Comparison of ENCODE assay signal across 21 cellular contexts in the genomic region with DNA sequence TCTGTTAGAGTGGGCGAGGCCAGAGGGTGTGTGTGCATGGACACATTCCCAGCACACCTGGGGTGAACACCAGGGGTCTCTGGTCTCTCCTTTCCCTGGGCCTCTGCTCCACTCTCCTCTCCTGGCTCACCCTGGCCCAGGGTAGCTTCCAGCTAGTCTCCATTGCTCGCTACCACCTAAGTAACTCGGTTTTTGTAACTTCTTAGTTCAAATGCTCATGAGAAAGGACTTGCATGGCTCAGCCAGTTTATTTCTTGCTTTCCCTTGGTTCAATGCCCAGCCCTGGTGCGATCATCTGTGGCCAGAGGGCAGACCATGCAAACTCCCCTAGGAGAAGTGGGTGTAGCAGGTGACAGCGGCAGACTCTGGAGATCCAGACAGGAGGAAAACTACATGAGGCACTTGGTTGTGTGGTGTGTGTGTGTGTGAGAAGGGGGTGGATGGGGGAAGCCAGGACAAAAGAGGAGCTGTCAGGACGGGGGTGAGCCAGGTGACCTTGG. TPM values are rescaled to one million over a fixed set of nuclear protein-coding genes. Genes with fewer than 3 reads are reported as not detected.
DNase-seq lines count a peak whose midpoint lies in the region; ATAC-seq and TF ChIP-seq lines count a peak whose summit lies in the region.
"Had no signal": no experiment of that assay in that cellular context is flagged by ENCODE, and none has a peak within 500 bp of the region (broad histone marks: within the 10 kb centered on the region; RNA-seq: fewer than 3 reads in every experiment).

No MANE protein-coding gene starts in this region.

- H3K4me1 ChIP-seq in BLaER1 treated with 17β-estradiol and CSF1 and Interleukin-3, amounts not matched to agents 10 nM and 100 nM: peaks cover 17 to 38% (median 29%) of the 10 kb centered on the region in 10 experiments

- peaks cover 21 to 46% (median 28%) of the 10 kb centered on the region in 11 experiments for H3K9me3 ChIP-seq in BLaER1 treated with 17β-estradiol and CSF1 and Interleukin-3, amounts not matched to agents 10 nM and 100 nM (replicated peaks in 1 of 11)

- no peak for TF ChIP-seq CTCF in coronary artery (IDR thresholded peaks at IDR 0.05)
- TF ChIP-seq CTCF in osteocyte (IDR thresholded peaks at IDR 0.05): no peak
- TF ChIP-seq CTCF in WTC11 (IDR thresholded peaks at IDR 0.05): no peak

- peak; percentile 41 for DNase-seq in coronary artery (ENCODE audit: low spot score)
- peak; percentile 47 for DNase-seq in islet precursor cell
- DNase-seq in osteocyte (ENCODE audit: extremely low spot score, unreplicated experiment): peak; percentile 72
- no peak for DNase-seq in WTC11 (ENCODE audit: low spot score)
- no peak for DNase-seq in HCEC 1CT
- no peak for DNase-seq in activated gamma-delta T cell (lab: John Stamatoyannopoulos, UW)
- no peak for DNase-seq in putamen (ENCODE audit: low spot score)
- DNase-seq: DND-41, H7, MV-4-11, NCI-H1694 treated with DMSO at 0.1 percent for 48 hours, NCI-H510A, NCI-H774, PC-3, RPMI8226, SIG-M5 had no signal

- CTCF ChIA-PET in WTC11 (lab: Charles Lee): interaction anchor here (0.9 to 1.7 kb wide), 3 partner anchors 19 to 34 kb away, joined by 3 to 8 read pairs (median 6); no protein-coding TSS in a partner anchor

- H3K4me1 Mint-ChIP-seq in osteocyte (ENCODE audit: unreplicated experiment) (peaks cover 8% of the 10 kb centered on the region), WTC11 (peaks cover 9% of the 10 kb centered on the region)

- H3K27ac ChIP-seq in BLaER1 treated with 17β-estradiol and CSF1 and Interleukin-3, amounts not matched to agents 10 nM and 100 nM: peak overlapping the region in 3 of 11 experiments; percentile 10 to 46 (median 16); a peak in 1 of 22 replicates
- H3K27ac ChIP-seq in coronary artery: no peak overlapping the region
- H3K27ac ChIP-seq: C4-2B, KMS-11 had no signal

- ATAC-seq in WTC11: no peak
- ATAC-seq: PC-3 had no signal

- H3K36me3 Mint-ChIP-seq in osteocyte (ENCODE audit: unreplicated experiment) (no peaks in the 10 kb centered on the region), WTC11 (peaks cover 11% of the 10 kb centered on the region)

- H3K9me3 Mint-ChIP-seq in osteocyte (ENCODE audit: unreplicated experiment) (peaks cover 17% of the 10 kb centered on the region), WTC11 (peaks cover 24% of the 10 kb centered on the region)

- peaks cover 0 to 3% (median 0%) of the 10 kb centered on the region in 11 experiments; a peak in 1 of 22 replicates for H3K36me3 ChIP-seq in BLaER1 treated with 17β-estradiol and CSF1 and Interleukin-3, amounts not matched to agents 10 nM and 100 nM

- no peaks in the 10 kb centered on the region for H3K27me3 ChIP-seq in BLaER1 treated with 17β-estradiol and CSF1 and Interleukin-3, amounts not matched to agents 10 nM and 100 nM

- no peak overlapping the region for H3K27ac Mint-ChIP-seq in osteocyte (ENCODE audit: unreplicated experiment)
- no peak overlapping the region for H3K27ac Mint-ChIP-seq in WTC11

- no peak overlapping the region for H3K4me3 Mint-ChIP-seq in osteocyte (ENCODE audit: unreplicated experiment)
- H3K4me3 Mint-ChIP-seq in WTC11: no peak overlapping the region

- POLR2A ChIA-PET in WTC11 (lab: Charles Lee): no interaction called here

- no peak overlapping the region for H3K4me3 ChIP-seq in BLaER1 treated with 17β-estradiol and CSF1 and Interleukin-3, amounts not matched to agents 10 nM and 100 nM
- no peak overlapping the region for H3K4me3 ChIP-seq in coronary artery

- H3K9ac ChIP-seq in BLaER1 treated with 17β-estradiol and CSF1 and Interleukin-3, amounts not matched to agents 10 nM and 100 nM: peak overlapping the region in 1 of 11 experiments; percentile 15; a peak in 2 of 22 replicates
- H3K9ac ChIP-seq: KMS-11 had no signal

- no peaks in the 10 kb centered on the region for H4K20me1 ChIP-seq in BLaER1 treated with 17β-estradiol and CSF1 and Interleukin-3, amounts not matched to agents 10 nM and 100 nM

- peak overlapping the region; percentile 57 to 94 (median 76); a peak in 20 of 22 replicates for H3K4me2 ChIP-seq in BLaER1 treated with 17β-estradiol and CSF1 and Interleukin-3, amounts not matched to agents 10 nM and 100 nM
- H3K4me2 ChIP-seq: KMS-11 had no signal

- H3K27me3 Mint-ChIP-seq in osteocyte (ENCODE audit: unreplicated experiment) (peaks cover 9% of the 10 kb centered on the region), WTC11 (ENCODE audit: low read depth) (peaks cover 32% of the 10 kb centered on the region)

TF ChIP-seq in WTC11, 78 proteins besides CTCF, POLR2A, EP300 and RAD21 (continues in another document):
- TF ChIP-seq, protein P1, sequence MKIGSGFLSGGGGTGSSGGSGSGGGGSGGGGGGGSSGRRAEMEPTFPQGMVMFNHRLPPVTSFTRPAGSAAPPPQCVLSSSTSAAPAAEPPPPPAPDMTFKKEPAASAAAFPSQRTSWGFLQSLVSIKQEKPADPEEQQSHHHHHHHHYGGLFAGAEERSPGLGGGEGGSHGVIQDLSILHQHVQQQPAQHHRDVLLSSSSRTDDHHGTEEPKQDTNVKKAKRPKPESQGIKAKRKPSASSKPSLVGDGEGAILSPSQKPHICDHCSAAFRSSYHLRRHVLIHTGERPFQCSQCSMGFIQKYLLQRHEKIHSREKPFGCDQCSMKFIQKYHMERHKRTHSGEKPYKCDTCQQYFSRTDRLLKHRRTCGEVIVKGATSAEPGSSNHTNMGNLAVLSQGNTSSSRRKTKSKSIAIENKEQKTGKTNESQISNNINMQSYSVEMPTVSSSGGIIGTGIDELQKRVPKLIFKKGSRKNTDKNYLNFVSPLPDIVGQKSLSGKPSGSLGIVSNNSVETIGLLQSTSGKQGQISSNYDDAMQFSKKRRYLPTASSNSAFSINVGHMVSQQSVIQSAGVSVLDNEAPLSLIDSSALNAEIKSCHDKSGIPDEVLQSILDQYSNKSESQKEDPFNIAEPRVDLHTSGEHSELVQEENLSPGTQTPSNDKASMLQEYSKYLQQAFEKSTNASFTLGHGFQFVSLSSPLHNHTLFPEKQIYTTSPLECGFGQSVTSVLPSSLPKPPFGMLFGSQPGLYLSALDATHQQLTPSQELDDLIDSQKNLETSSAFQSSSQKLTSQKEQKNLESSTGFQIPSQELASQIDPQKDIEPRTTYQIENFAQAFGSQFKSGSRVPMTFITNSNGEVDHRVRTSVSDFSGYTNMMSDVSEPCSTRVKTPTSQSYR (CRISPR knock-in tag; IDR thresholded peaks at IDR 0.05): no peak
- no peak for TF ChIP-seq FOXP1 (CRISPR knock-in tag; IDR thresholded peaks at IDR 0.05; ENCODE audit: borderline replicate concordance)
- TF ChIP-seq, protein P2, sequence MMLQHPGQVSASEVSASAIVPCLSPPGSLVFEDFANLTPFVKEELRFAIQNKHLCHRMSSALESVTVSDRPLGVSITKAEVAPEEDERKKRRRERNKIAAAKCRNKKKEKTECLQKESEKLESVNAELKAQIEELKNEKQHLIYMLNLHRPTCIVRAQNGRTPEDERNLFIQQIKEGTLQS (CRISPR knock-in tag; conservative IDR thresholded peaks at IDR 0.05): no peak
- no peak for TF ChIP-seq IRF2 (CRISPR knock-in tag; IDR thresholded peaks at IDR 0.05; ENCODE audit: borderline replicate concordance, low read depth)
- TF ChIP-seq, protein P3, sequence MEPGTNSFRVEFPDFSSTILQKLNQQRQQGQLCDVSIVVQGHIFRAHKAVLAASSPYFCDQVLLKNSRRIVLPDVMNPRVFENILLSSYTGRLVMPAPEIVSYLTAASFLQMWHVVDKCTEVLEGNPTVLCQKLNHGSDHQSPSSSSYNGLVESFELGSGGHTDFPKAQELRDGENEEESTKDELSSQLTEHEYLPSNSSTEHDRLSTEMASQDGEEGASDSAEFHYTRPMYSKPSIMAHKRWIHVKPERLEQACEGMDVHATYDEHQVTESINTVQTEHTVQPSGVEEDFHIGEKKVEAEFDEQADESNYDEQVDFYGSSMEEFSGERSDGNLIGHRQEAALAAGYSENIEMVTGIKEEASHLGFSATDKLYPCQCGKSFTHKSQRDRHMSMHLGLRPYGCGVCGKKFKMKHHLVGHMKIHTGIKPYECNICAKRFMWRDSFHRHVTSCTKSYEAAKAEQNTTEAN (CRISPR knock-in tag; IDR thresholded peaks at IDR 0.05): no peak
- TF ChIP-seq ZNF138 (CRISPR knock-in tag; conservative IDR thresholded peaks at IDR 0.05): no peak
- TF ChIP-seq, protein P4, sequence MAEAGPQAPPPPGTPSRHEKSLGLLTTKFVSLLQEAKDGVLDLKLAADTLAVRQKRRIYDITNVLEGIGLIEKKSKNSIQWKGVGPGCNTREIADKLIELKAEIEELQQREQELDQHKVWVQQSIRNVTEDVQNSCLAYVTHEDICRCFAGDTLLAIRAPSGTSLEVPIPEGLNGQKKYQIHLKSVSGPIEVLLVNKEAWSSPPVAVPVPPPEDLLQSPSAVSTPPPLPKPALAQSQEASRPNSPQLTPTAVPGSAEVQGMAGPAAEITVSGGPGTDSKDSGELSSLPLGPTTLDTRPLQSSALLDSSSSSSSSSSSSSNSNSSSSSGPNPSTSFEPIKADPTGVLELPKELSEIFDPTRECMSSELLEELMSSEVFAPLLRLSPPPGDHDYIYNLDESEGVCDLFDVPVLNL (CRISPR knock-in tag; IDR thresholded peaks at IDR 0.05; ENCODE audit: borderline replicate concordance, low read depth): no peak
- TF ChIP-seq, protein P5, sequence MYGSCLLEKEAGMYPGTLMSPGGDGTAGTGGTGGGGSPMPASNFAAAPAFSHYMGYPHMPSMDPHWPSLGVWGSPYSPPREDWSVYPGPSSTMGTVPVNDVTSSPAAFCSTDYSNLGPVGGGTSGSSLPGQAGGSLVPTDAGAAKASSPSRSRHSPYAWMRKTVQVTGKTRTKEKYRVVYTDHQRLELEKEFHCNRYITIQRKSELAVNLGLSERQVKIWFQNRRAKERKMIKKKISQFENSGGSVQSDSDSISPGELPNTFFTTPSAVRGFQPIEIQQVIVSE (CRISPR knock-in tag; IDR thresholded peaks at IDR 0.05; ENCODE audit: borderline replicate concordance): no peak
- no peak for TF ChIP-seq GABPB1 (CRISPR knock-in tag; IDR thresholded peaks at IDR 0.05)
- TF ChIP-seq, protein P6, sequence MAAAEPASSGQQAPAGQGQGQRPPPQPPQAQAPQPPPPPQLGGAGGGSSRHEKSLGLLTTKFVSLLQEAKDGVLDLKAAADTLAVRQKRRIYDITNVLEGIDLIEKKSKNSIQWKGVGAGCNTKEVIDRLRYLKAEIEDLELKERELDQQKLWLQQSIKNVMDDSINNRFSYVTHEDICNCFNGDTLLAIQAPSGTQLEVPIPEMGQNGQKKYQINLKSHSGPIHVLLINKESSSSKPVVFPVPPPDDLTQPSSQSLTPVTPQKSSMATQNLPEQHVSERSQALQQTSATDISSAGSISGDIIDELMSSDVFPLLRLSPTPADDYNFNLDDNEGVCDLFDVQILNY (CRISPR knock-in tag; IDR thresholded peaks at IDR 0.05): no peak

RNA-seq across cellular contexts. Expression of a gene that starts 8.9 kb away (rescaled TPM):
- total RNA-seq in osteocyte (15.2 and 15.8 TPM in 2 replicates), WTC11 (2021) (20.9 to 24.1 TPM (median 22.3 TPM) in 3 replicates)

RNA-seq across cellular contexts. Expression of a gene that starts 35.2 kb away (rescaled TPM):
- not detected in 2 replicates for total RNA-seq in osteocyte
- 0.64 to 1.5 TPM (median 0.98 TPM) in 3 replicates for total RNA-seq in WTC11 (2021)
- total RNA-seq: PC-3 had no signal

RNA-seq across cellular contexts. Expression of a gene that starts 54.6 kb away (rescaled TPM):
- total RNA-seq in osteocyte: not detected in 2 replicates
- total RNA-seq in WTC11 (2021): 1.7 to 2.3 TPM (median 2.0 TPM) in 3 replicates
- total RNA-seq: A673, G401, PC-3 had no signal

Comparison
In these comparisons a context has a peak if more than half of its experiments do, and no peak if none do; other contexts are left out.
1. DNase-seq: peak in coronary artery (single experiment), islet precursor cell (single experiment) and osteocyte (single experiment); none in WTC11 (single experiment), HCEC 1CT (single experiment), activated gamma-delta T cell (single experiment) and putamen (single experiment).